Comparison of ENCODE assay signal across 1 cellular context in the genomic region with DNA sequence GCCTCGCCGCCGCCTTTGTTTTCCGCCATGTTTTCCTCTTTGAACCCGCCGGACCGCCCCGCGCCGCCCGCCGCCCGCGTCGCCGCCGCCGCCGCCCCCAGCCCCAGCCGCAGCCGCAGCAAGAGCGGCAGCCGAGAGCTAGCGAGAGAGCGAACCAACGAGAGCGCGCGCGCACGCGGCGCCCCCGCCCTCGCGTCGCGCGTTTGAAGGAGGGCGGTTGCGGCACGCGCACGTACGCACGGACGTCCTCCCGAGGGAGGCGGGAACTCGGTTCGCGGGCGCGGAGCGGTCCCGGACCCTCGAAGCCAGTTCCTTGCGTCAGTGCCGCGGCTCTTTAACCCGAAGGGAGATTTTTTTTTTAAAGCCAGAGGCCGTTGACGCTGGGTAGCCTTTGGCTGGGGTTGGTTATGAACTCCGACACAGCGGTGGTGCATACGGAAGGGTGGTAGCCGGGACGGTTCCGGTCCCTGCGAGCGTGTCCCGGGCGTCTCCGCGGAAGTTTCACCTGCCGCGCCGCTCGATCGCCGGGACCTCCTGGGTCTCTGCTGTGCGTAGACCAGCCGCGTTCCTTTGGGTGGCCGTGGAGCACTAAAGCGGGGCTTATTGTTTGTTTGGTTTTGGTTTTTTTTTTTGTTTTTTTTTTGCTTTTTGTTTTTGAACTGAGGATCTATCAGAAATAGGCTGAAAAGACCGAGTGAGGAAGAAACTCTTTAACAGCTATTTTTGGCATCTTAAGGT.
TF ChIP-seq lines count a peak whose summit lies in the region.

A gene (minus strand): TSS at position 156 of the 738 bp plus-strand sequence. CDS start 127 bp downstream, at position 29.

TF ChIP-seq in K562, 482 proteins besides CTCF, POLR2A, EP300 and RAD21 (continued from another document and continues in another):
- TF ChIP-seq, protein P1, sequence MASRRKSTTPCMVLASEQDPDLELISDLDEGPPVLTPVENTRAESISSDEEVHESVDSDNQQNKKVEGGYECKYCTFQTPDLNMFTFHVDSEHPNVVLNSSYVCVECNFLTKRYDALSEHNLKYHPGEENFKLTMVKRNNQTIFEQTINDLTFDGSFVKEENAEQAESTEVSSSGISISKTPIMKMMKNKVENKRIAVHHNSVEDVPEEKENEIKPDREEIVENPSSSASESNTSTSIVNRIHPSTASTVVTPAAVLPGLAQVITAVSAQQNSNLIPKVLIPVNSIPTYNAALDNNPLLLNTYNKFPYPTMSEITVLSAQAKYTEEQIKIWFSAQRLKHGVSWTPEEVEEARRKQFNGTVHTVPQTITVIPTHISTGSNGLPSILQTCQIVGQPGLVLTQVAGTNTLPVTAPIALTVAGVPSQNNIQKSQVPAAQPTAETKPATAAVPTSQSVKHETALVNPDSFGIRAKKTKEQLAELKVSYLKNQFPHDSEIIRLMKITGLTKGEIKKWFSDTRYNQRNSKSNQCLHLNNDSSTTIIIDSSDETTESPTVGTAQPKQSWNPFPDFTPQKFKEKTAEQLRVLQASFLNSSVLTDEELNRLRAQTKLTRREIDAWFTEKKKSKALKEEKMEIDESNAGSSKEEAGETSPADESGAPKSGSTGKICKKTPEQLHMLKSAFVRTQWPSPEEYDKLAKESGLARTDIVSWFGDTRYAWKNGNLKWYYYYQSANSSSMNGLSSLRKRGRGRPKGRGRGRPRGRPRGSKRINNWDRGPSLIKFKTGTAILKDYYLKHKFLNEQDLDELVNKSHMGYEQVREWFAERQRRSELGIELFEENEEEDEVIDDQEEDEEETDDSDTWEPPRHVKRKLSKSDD (conservative IDR thresholded peaks at IDR 0.05; ENCODE audit: low read length), result no peak
- TF ChIP-seq PTBP1 (IDR thresholded peaks at IDR 0.05; ENCODE audit: low read depth, low read length) (no peak), ZNF695 (CRISPR knock-in tag; IDR thresholded peaks at IDR 0.05) (no peak), MCM3 (IDR thresholded peaks at IDR 0.05) (no peak), ZNF316 (IDR thresholded peaks at IDR 0.05) (0 out of 2 replicates have a peak, but pooled peaks have one; percentile 16), ZFP30 (CRISPR knock-in tag; IDR thresholded peaks at IDR 0.05; ENCODE audit: borderline replicate concordance) (no peak), MAFG (tag; conservative IDR thresholded peaks at IDR 0.05) (no peak), PYGO2 (tag; IDR thresholded peaks at IDR 0.05) (no peak; the same call in 1 of the 2 replicates), DMBX1 (CRISPR knock-in tag; IDR thresholded peaks at IDR 0.05; ENCODE audit: borderline replicate concordance) (no peak), ZNF444 (CRISPR knock-in tag; IDR thresholded peaks at IDR 0.05) (no peak), RUNX1 (IDR thresholded peaks at IDR 0.05; ENCODE audit: low read depth) (no peak), GATA2 (CRISPR knock-in tag; IDR thresholded peaks at IDR 0.05) (no peak), BMI1 (IDR thresholded peaks at IDR 0.05; ENCODE audit: low read length) (no peak), MECOM (CRISPR knock-in tag; IDR thresholded peaks at IDR 0.05) (no peak), FIP1L1 (IDR thresholded peaks at IDR 0.05; ENCODE audit: low read depth, low read length, poor library complexity, severe bottlenecking) (no peak), ZKSCAN8 (CRISPR knock-in tag; IDR thresholded peaks at IDR 0.05) (no peak), EWSR1 (IDR thresholded peaks at IDR 0.05; ENCODE audit: borderline replicate concordance, low read depth, partially characterized antibody) (no peak), HLTF (IDR thresholded peaks at IDR 0.05) (0 out of 2 replicates have a peak, but pooled peaks have one; percentile 30), SIN3B (IDR thresholded peaks at IDR 0.05; ENCODE audit: low read depth) (no peak; the same call in 1 of the 2 replicates), COPS2 (conservative IDR thresholded peaks at IDR 0.05) (no peak)
- TF ChIP-seq, protein P2, sequence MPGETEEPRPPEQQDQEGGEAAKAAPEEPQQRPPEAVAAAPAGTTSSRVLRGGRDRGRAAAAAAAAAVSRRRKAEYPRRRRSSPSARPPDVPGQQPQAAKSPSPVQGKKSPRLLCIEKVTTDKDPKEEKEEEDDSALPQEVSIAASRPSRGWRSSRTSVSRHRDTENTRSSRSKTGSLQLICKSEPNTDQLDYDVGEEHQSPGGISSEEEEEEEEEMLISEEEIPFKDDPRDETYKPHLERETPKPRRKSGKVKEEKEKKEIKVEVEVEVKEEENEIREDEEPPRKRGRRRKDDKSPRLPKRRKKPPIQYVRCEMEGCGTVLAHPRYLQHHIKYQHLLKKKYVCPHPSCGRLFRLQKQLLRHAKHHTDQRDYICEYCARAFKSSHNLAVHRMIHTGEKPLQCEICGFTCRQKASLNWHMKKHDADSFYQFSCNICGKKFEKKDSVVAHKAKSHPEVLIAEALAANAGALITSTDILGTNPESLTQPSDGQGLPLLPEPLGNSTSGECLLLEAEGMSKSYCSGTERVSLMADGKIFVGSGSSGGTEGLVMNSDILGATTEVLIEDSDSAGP (CRISPR knock-in tag; IDR thresholded peaks at IDR 0.05), result peak; percentile 52; the same call in 1 of the 2 replicates
- TF ChIP-seq, protein P3, sequence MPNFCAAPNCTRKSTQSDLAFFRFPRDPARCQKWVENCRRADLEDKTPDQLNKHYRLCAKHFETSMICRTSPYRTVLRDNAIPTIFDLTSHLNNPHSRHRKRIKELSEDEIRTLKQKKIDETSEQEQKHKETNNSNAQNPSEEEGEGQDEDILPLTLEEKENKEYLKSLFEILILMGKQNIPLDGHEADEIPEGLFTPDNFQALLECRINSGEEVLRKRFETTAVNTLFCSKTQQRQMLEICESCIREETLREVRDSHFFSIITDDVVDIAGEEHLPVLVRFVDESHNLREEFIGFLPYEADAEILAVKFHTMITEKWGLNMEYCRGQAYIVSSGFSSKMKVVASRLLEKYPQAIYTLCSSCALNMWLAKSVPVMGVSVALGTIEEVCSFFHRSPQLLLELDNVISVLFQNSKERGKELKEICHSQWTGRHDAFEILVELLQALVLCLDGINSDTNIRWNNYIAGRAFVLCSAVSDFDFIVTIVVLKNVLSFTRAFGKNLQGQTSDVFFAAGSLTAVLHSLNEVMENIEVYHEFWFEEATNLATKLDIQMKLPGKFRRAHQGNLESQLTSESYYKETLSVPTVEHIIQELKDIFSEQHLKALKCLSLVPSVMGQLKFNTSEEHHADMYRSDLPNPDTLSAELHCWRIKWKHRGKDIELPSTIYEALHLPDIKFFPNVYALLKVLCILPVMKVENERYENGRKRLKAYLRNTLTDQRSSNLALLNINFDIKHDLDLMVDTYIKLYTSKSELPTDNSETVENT (CRISPR knock-in tag; IDR thresholded peaks at IDR 0.05), result peak; percentile 94
- TF ChIP-seq, protein P4, sequence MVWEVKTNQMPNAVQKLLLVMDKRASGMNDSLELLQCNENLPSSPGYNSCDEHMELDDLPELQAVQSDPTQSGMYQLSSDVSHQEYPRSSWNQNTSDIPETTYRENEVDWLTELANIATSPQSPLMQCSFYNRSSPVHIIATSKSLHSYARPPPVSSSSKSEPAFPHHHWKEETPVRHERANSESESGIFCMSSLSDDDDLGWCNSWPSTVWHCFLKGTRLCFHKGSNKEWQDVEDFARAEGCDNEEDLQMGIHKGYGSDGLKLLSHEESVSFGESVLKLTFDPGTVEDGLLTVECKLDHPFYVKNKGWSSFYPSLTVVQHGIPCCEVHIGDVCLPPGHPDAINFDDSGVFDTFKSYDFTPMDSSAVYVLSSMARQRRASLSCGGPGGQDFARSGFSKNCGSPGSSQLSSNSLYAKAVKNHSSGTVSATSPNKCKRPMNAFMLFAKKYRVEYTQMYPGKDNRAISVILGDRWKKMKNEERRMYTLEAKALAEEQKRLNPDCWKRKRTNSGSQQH (CRISPR knock-in tag; IDR thresholded peaks at IDR 0.05), result no peak
- TF ChIP-seq, protein P5, sequence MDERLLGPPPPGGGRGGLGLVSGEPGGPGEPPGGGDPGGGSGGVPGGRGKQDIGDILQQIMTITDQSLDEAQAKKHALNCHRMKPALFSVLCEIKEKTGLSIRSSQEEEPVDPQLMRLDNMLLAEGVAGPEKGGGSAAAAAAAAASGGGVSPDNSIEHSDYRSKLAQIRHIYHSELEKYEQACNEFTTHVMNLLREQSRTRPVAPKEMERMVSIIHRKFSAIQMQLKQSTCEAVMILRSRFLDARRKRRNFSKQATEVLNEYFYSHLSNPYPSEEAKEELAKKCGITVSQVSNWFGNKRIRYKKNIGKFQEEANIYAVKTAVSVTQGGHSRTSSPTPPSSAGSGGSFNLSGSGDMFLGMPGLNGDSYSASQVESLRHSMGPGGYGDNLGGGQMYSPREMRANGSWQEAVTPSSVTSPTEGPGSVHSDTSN (CRISPR knock-in tag; IDR thresholded peaks at IDR 0.05; ENCODE audit: low read depth), result no peak
- TF ChIP-seq, protein P5 (tag; conservative IDR thresholded peaks at IDR 0.05; ENCODE audit: low read depth), result no peak
- TF ChIP-seq, protein P6, sequence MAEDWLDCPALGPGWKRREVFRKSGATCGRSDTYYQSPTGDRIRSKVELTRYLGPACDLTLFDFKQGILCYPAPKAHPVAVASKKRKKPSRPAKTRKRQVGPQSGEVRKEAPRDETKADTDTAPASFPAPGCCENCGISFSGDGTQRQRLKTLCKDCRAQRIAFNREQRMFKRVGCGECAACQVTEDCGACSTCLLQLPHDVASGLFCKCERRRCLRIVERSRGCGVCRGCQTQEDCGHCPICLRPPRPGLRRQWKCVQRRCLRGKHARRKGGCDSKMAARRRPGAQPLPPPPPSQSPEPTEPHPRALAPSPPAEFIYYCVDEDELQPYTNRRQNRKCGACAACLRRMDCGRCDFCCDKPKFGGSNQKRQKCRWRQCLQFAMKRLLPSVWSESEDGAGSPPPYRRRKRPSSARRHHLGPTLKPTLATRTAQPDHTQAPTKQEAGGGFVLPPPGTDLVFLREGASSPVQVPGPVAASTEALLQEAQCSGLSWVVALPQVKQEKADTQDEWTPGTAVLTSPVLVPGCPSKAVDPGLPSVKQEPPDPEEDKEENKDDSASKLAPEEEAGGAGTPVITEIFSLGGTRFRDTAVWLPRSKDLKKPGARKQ (CRISPR knock-in tag; IDR thresholded peaks at IDR 0.05), result no peak
- TF ChIP-seq, protein P7, sequence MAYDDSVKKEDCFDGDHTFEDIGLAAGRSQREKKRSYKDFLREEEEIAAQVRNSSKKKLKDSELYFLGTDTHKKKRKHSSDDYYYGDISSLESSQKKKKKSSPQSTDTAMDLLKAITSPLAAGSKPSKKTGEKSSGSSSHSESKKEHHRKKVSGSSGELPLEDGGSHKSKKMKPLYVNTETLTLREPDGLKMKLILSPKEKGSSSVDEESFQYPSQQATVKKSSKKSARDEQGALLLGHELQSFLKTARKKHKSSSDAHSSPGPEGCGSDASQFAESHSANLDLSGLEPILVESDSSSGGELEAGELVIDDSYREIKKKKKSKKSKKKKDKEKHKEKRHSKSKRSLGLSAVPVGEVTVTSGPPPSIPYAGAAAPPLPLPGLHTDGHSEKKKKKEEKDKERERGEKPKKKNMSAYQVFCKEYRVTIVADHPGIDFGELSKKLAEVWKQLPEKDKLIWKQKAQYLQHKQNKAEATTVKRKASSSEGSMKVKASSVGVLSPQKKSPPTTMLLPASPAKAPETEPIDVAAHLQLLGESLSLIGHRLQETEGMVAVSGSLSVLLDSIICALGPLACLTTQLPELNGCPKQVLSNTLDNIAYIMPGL (CRISPR knock-in tag; IDR thresholded peaks at IDR 0.05), result peak; percentile 88; the same call in 1 of the 2 replicates
- TF ChIP-seq, protein P8, sequence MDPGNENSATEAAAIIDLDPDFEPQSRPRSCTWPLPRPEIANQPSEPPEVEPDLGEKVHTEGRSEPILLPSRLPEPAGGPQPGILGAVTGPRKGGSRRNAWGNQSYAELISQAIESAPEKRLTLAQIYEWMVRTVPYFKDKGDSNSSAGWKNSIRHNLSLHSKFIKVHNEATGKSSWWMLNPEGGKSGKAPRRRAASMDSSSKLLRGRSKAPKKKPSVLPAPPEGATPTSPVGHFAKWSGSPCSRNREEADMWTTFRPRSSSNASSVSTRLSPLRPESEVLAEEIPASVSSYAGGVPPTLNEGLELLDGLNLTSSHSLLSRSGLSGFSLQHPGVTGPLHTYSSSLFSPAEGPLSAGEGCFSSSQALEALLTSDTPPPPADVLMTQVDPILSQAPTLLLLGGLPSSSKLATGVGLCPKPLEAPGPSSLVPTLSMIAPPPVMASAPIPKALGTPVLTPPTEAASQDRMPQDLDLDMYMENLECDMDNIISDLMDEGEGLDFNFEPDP (CRISPR knock-in tag; IDR thresholded peaks at IDR 0.05), result no peak
- TF ChIP-seq, protein P9, sequence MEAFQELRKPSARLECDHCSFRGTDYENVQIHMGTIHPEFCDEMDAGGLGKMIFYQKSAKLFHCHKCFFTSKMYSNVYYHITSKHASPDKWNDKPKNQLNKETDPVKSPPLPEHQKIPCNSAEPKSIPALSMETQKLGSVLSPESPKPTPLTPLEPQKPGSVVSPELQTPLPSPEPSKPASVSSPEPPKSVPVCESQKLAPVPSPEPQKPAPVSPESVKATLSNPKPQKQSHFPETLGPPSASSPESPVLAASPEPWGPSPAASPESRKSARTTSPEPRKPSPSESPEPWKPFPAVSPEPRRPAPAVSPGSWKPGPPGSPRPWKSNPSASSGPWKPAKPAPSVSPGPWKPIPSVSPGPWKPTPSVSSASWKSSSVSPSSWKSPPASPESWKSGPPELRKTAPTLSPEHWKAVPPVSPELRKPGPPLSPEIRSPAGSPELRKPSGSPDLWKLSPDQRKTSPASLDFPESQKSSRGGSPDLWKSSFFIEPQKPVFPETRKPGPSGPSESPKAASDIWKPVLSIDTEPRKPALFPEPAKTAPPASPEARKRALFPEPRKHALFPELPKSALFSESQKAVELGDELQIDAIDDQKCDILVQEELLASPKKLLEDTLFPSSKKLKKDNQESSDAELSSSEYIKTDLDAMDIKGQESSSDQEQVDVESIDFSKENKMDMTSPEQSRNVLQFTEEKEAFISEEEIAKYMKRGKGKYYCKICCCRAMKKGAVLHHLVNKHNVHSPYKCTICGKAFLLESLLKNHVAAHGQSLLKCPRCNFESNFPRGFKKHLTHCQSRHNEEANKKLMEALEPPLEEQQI (IDR thresholded peaks at IDR 0.05), result no peak
- TF ChIP-seq, protein P10, sequence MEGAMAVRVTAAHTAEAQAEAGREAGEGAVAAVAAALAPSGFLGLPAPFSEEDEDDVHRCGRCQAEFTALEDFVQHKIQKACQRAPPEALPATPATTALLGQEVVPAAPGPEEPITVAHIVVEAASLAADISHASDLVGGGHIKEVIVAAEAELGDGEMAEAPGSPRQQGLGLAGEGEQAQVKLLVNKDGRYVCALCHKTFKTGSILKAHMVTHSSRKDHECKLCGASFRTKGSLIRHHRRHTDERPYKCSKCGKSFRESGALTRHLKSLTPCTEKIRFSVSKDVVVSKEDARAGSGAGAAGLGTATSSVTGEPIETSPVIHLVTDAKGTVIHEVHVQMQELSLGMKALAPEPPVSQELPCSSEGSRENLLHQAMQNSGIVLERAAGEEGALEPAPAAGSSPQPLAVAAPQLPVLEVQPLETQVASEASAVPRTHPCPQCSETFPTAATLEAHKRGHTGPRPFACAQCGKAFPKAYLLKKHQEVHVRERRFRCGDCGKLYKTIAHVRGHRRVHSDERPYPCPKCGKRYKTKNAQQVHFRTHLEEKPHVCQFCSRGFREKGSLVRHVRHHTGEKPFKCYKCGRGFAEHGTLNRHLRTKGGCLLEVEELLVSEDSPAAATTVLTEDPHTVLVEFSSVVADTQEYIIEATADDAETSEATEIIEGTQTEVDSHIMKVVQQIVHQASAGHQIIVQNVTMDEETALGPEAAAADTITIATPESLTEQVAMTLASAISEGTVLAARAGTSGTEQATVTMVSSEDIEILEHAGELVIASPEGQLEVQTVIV (CRISPR knock-in tag; IDR thresholded peaks at IDR 0.05; ENCODE audit: borderline replicate concordance), result no peak
